ENCODE assay signal across 30 cellular contexts in genomic region chr17:75075597-75076253, GRCh38. TPM values are rescaled to one million over a fixed set of nuclear protein-coding genes. Genes with fewer than 3 reads are reported as not detected.
DNase-seq lines count a peak whose midpoint lies in the region; ATAC-seq and TF ChIP-seq lines count a peak whose summit lies in the region.
"Had no signal": no experiment of that assay in that cellular context is flagged by ENCODE, and none has a peak within 500 bp of the region (broad histone marks: within the 10 kb centered on the region; RNA-seq: fewer than 3 reads in every experiment).

No MANE protein-coding gene starts in this region.

- peaks cover 2% of the 10 kb centered on the region; the same call in 1 of the 2 replicates for H3K4me1 ChIP-seq in HEK293 (ENCODE audit: control insufficient read depth, insufficient read depth, low read length)

- H3K27ac ChIP-seq in HEK293 (ENCODE audit: extremely low read depth, low read depth, low read length), result no peak overlapping the region
- H3K27ac ChIP-seq: coronary artery, Peyer's patch had no signal

- H3K4me3 ChIP-seq in HEK293 (ENCODE audit: low read depth, low read length), result no peak overlapping the region
- H3K4me3 ChIP-seq: coronary artery, Peyer's patch, smooth muscle cell had no signal

- H3K9me3 ChIP-seq in HEK293 (ENCODE audit: control insufficient read depth, insufficient read depth, low read depth, low read length), result no peaks in the 10 kb centered on the region
- H3K9me3 ChIP-seq: Peyer's patch had no signal

- intact Hi-C loops in sciatic nerve (cut with DNase I), result no loop called here

- no peak for TF ChIP-seq CTCF in HEK293 (tag by site-specific recombination; IDR thresholded peaks at IDR 0.05)

- no peak for DNase-seq in activated naive CD4-positive, alpha-beta T cell treated with anti-CD3 and anti-CD28 coated beads, Interleukin-2, amount 10 ng/mL, durations not matched to agents 7 days and 5 days
- DNase-seq in activated naive CD4-positive, alpha-beta T cell treated with anti-CD3 and anti-CD28 coated beads, Interleukin-2, amount 50 U/mL, for 72 hours (ENCODE audit: low spot score in 2 of 2), result no peak
- DNase-seq in medulla oblongata (ENCODE audit: extremely low spot score) (peak; percentile 41), sciatic nerve (ENCODE audit: low spot score) (no peak), GM19238 (ENCODE audit: insufficient read length, low spot score) (no peak), NCI-H446 treated with DMSO at 0.1 percent for 48 hours (lab: John Stamatoyannopoulos, UW) (no peak)
- DNase-seq: activated CD4-positive, alpha-beta T cell treated with anti-CD3 and anti-CD28 coated beads, Interleukin-2, amount 10 ng/mL, durations not matched to agents 7 days and 5 days; activated effector memory CD4-positive, alpha-beta T cell treated with anti-CD3 and anti-CD28 coated beads, Interleukin-2, amount 50 U/mL, for 16 hours; activated naive CD8-positive, alpha-beta T cell treated with anti-CD3 and anti-CD28 coated beads, Interleukin-2, amount 50 U/mL, for 24 hours; activated T-cell treated with anti-CD3 and anti-CD28 coated beads, Interleukin-2, amount 50 U/mL, for 1 hour; caudate nucleus; CD4-positive, CD25-positive, alpha-beta regulatory T cell; effector memory CD4-positive, alpha-beta T cell; HCEC 1CT; Kasumi-1; NCI-H1417 treated with DMSO at 0.1 percent for 48 hours; NCI-H2081; NCI-H526 treated with DMSO at 0.1 percent for 48 hours; nucleus accumbens; Peyer's patch; SIG-M5; stimulated activated naive CD4-positive, alpha-beta T cell had no signal

- peaks cover 36% of the 10 kb centered on the region for H3K27me3 Mint-ChIP-seq in activated naive CD4-positive, alpha-beta T cell treated with anti-CD3 and anti-CD28 coated beads, Interleukin-2, amount 10 ng/mL, durations not matched to agents 7 days and 5 days
- H3K27me3 Mint-ChIP-seq: activated CD4-positive, alpha-beta T cell treated with anti-CD3 and anti-CD28 coated beads, Interleukin-2, amount 10 ng/mL, durations not matched to agents 7 days and 5 days; activated naive CD8-positive, alpha-beta T cell treated with anti-CD3 and anti-CD28 coated beads, Interleukin-2, amount 50 U/mL, for 24 hours; CD4-positive, CD25-positive, alpha-beta regulatory T cell; type B pancreatic cell had no signal

- H3K36me3 ChIP-seq in HEK293 (ENCODE audit: control insufficient read depth in 2 of 2, insufficient read depth in 1 of 2, low read length in 2 of 2), result no peaks in the 10 kb centered on the region
- H3K36me3 ChIP-seq: Peyer's patch had no signal

- H3K36me3 Mint-ChIP-seq in activated naive CD4-positive, alpha-beta T cell treated with anti-CD3 and anti-CD28 coated beads, Interleukin-2, amount 10 ng/mL, durations not matched to agents 7 days and 5 days, result no peaks in the 10 kb centered on the region
- H3K36me3 Mint-ChIP-seq in activated naive CD4-positive, alpha-beta T cell treated with anti-CD3 and anti-CD28 coated beads, Interleukin-2, amount 50 U/mL, for 72 hours, result no peaks in the 10 kb centered on the region
- H3K36me3 Mint-ChIP-seq: CD4-positive, CD25-positive, alpha-beta regulatory T cell; type B pancreatic cell had no signal

- H3K4me3 Mint-ChIP-seq in activated naive CD4-positive, alpha-beta T cell treated with anti-CD3 and anti-CD28 coated beads, Interleukin-2, amount 10 ng/mL, durations not matched to agents 7 days and 5 days, result no peak overlapping the region
- H3K4me3 Mint-ChIP-seq: activated CD4-positive, alpha-beta T cell treated with anti-CD3 and anti-CD28 coated beads, Interleukin-2, amount 10 ng/mL, durations not matched to agents 7 days and 5 days; activated naive CD8-positive, alpha-beta T cell treated with anti-CD3 and anti-CD28 coated beads, Interleukin-2, amount 50 U/mL, for 24 hours; type B pancreatic cell had no signal

- peaks cover 26% of the 10 kb centered on the region for H3K4me1 Mint-ChIP-seq in activated naive CD4-positive, alpha-beta T cell treated with anti-CD3 and anti-CD28 coated beads, Interleukin-2, amount 10 ng/mL, durations not matched to agents 7 days and 5 days

- no peak for ATAC-seq in activated naive CD4-positive, alpha-beta T cell treated with anti-CD3 and anti-CD28 coated beads, Interleukin-2, amount 50 U/mL, for 72 hours
- peak; percentile 57 for ATAC-seq in sciatic nerve
- no peak for ATAC-seq in GM19035 (IDR thresholded peaks at IDR 0.05; ENCODE audit: unreplicated experiment)
- ATAC-seq: activated naive CD8-positive, alpha-beta T cell treated with anti-CD3 and anti-CD28 coated beads, Interleukin-2, amount 50 U/mL, for 24 hours; left lobe of liver had no signal

- POLR2A ChIA-PET in HEK293 (lab: Yijun Ruan, JAX), result interaction anchor here (0.6 to 1.4 kb wide), 7 partner anchors 12 to 76 kb away, joined by 3 to 5 read pairs (median 3); partner anchors contain the start of gene SLC16A5

- peak overlapping the region; percentile 69 for H3K27ac Mint-ChIP-seq in activated naive CD4-positive, alpha-beta T cell treated with anti-CD3 and anti-CD28 coated beads, Interleukin-2, amount 10 ng/mL, durations not matched to agents 7 days and 5 days
- H3K27ac Mint-ChIP-seq in activated naive CD4-positive, alpha-beta T cell treated with anti-CD3 and anti-CD28 coated beads, Interleukin-2, amount 50 U/mL, for 72 hours, result peak overlapping the region in 1 of 2 donors; percentile 33
- H3K27ac Mint-ChIP-seq: activated CD4-positive, alpha-beta T cell treated with anti-CD3 and anti-CD28 coated beads, Interleukin-2, amount 10 ng/mL, durations not matched to agents 7 days and 5 days; activated naive CD8-positive, alpha-beta T cell treated with anti-CD3 and anti-CD28 coated beads, Interleukin-2, amount 50 U/mL, for 24 hours had no signal

- CTCF ChIA-PET in activated naive CD4-positive, alpha-beta T cell treated with anti-CD3 and anti-CD28 coated beads, Interleukin-2, amount 10 ng/mL, durations not matched to agents 7 days and 5 days (lab: Charles Lee), result interaction anchor here (0.6 to 1.3 kb wide), 4 partner anchors 35 to 333 kb away, joined by 3 read pairs; no protein-coding TSS in a partner anchor
- CTCF ChIA-PET in HEK293 (lab: Yijun Ruan, JAX), result interaction anchor here (0.6 to 1.0 kb wide), 4 partner anchors 20 to 38 kb away, joined by 3 to 6 read pairs (median 4); no protein-coding TSS in a partner anchor

- no peaks in the 10 kb centered on the region for H3K9me3 Mint-ChIP-seq in activated naive CD4-positive, alpha-beta T cell treated with anti-CD3 and anti-CD28 coated beads, Interleukin-2, amount 10 ng/mL, durations not matched to agents 7 days and 5 days
- H3K9me3 Mint-ChIP-seq in activated naive CD4-positive, alpha-beta T cell treated with anti-CD3 and anti-CD28 coated beads, Interleukin-2, amount 50 U/mL, for 72 hours, result no peaks in the 10 kb centered on the region
- H3K9me3 Mint-ChIP-seq: activated CD4-positive, alpha-beta T cell treated with anti-CD3 and anti-CD28 coated beads, Interleukin-2, amount 10 ng/mL, durations not matched to agents 7 days and 5 days; activated naive CD8-positive, alpha-beta T cell treated with anti-CD3 and anti-CD28 coated beads, Interleukin-2, amount 50 U/mL, for 24 hours; CD4-positive, CD25-positive, alpha-beta regulatory T cell; type B pancreatic cell had no signal

TF ChIP-seq in HEK293, 187 proteins besides CTCF, POLR2A, EP300 and RAD21:
- TF ChIP-seq KLF17 (tag by site-specific recombination; IDR thresholded peaks at IDR 0.05) (no peak), ZBTB17 (tag by site-specific recombination; IDR thresholded peaks at IDR 0.05) (peak; percentile 39; the same call in 1 of the 2 replicates), ZFP41 (tag by site-specific recombination; IDR thresholded peaks at IDR 0.05; ENCODE audit: borderline replicate concordance) (no peak), FEZF1 (tag by site-specific recombination; IDR thresholded peaks at IDR 0.05) (0 out of 2 replicates have a peak, but pooled peaks have one; percentile 17), PRDM1 (tag by site-specific recombination; IDR thresholded peaks at IDR 0.05) (peak; percentile 29; the same call in 1 of the 2 replicates)
TF ChIP-seq in HEK293: peak in this region for 3.

RNA-seq across cellular contexts. Expression of gene SLC16A5, which starts 12.0 kb away (rescaled TPM):
- 10 to 100 TPM in 1 of 2 donors, 1 to 10 TPM in 1; 6.0 to 10.9 TPM for total RNA-seq in activated naive CD4-positive, alpha-beta T cell treated with anti-CD3 and anti-CD28 coated beads, Interleukin-2, amount 50 U/mL, for 72 hours
- total RNA-seq in sciatic nerve, result 10.5 TPM
- total RNA-seq: A172, Daoy had no signal

RNA-seq across cellular contexts. Expression of gene KCTD2, which starts 28.7 kb away (rescaled TPM):
- 10 to 100 TPM; 17.4 to 19.4 TPM for total RNA-seq in activated naive CD4-positive, alpha-beta T cell treated with anti-CD3 and anti-CD28 coated beads, Interleukin-2, amount 50 U/mL, for 72 hours
- total RNA-seq in sciatic nerve, result 37.5 TPM

RNA-seq across cellular contexts. Expression of gene ATP5PD, which starts 29.0 kb away (rescaled TPM):
- total RNA-seq in activated naive CD4-positive, alpha-beta T cell treated with anti-CD3 and anti-CD28 coated beads, Interleukin-2, amount 50 U/mL, for 72 hours, result 100 to 1,000 TPM; 193 to 218 TPM
- total RNA-seq in sciatic nerve, result 147 TPM

RNA-seq across cellular contexts. Expression of gene ARMC7, which starts 34.0 kb away (rescaled TPM):
- 1 to 10 TPM; 7.0 to 9.9 TPM for total RNA-seq in activated naive CD4-positive, alpha-beta T cell treated with anti-CD3 and anti-CD28 coated beads, Interleukin-2, amount 50 U/mL, for 72 hours
- total RNA-seq in sciatic nerve, result 11.7 TPM

RNA-seq across cellular contexts. Expression of gene NT5C, which starts 55.8 kb away (rescaled TPM):
- 10 to 100 TPM; 51.7 to 52.8 TPM for total RNA-seq in activated naive CD4-positive, alpha-beta T cell treated with anti-CD3 and anti-CD28 coated beads, Interleukin-2, amount 50 U/mL, for 72 hours
- total RNA-seq in sciatic nerve, result 38.7 TPM
